In the genomic region with DNA sequence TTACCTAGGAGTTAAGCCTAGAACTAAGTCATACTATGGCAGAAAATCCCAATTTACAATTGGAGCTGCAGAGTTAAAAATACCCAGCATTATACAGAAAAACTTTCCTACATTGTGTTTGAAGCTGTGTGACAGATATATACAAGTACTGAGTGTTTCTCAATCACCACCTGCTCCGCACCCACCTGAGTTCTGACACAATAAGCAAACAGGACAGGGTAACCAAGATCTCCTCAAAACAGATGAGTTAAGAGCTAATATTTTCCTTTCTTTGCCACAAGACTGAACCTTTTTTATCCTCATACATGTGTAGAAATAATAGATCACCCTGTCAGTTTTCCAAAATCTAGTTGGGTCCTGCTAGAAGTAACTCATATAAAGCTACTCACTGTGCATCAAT, we compare ENCODE assay signal across 13 cellular contexts.
DNase-seq lines count a peak whose midpoint lies in the region; ATAC-seq and TF ChIP-seq lines count a peak whose summit lies in the region.
"Had no signal": no experiment of that assay in that cellular context is flagged by ENCODE, and none has a peak within 500 bp of the region (broad histone marks: within the 10 kb centered on the region; RNA-seq: fewer than 3 reads in every experiment).

No MANE protein-coding gene starts in this region.

- peak; percentile 63 for ATAC-seq in left lung
- ATAC-seq in lower lobe of right lung = peak; percentile 62 to 79
- no peak for ATAC-seq in psoas muscle
- ATAC-seq: CD8-positive, alpha-beta T cell had no signal

- H3K4me3 ChIP-seq in left ventricle myocardium inferior (no peak overlapping the region), left lung (no peak overlapping the region), lower lobe of right lung (no peak overlapping the region), psoas muscle (no peak overlapping the region)
- H3K4me3 ChIP-seq: BLaER1 treated with 17β-estradiol and CSF1 and Interleukin-3, amounts not matched to agents 10 nM and 100 nM; GM23248; HAP-1 had no signal

- intact Hi-C loops in left ventricle myocardium inferior (cut with micrococcal nuclease) = no loop called here
- intact Hi-C loops in cardiac septum (cut with DNase I) = no loop called here
- intact Hi-C loops in left lung (cut with DNase I) = no loop called here
- intact Hi-C loops in lower lobe of right lung (cut with DNase I) = no loop called here
- intact Hi-C loops in psoas muscle (cut with DNase I) = no loop called here

- 95 to 100% (median 97%) methylated on average over 1 of the region's 1 CpG for WGBS in psoas muscle, 3 donors

- TF ChIP-seq CTCF in left ventricle myocardium inferior (IDR thresholded peaks at IDR 0.05; ENCODE audit: borderline replicate concordance) (no peak), left lung (IDR thresholded peaks at IDR 0.05) (no peak), lower lobe of right lung (IDR thresholded peaks at IDR 0.05) (no peak), psoas muscle (IDR thresholded peaks at IDR 0.05) (no peak)

- no peaks in the 10 kb centered on the region for H3K27me3 ChIP-seq in left ventricle myocardium inferior (ENCODE audit: low read depth)
- no peaks in the 10 kb centered on the region for H3K27me3 ChIP-seq in left lung
- no peaks in the 10 kb centered on the region for H3K27me3 ChIP-seq in lower lobe of right lung (ENCODE audit: low read depth)
- no peaks in the 10 kb centered on the region for H3K27me3 ChIP-seq in psoas muscle (ENCODE audit: insufficient read depth in 3 of 3, low read length in 2 of 3)
- H3K27me3 ChIP-seq: BLaER1 treated with 17β-estradiol and CSF1 and Interleukin-3, amounts not matched to agents 10 nM and 100 nM had no signal

- H3K4me1 ChIP-seq in left ventricle myocardium inferior (peaks cover 64% of the 10 kb centered on the region), left lung (peaks cover 3 to 24% of the 10 kb centered on the region in 2 donors), lower lobe of right lung (peaks cover 51% of the 10 kb centered on the region), psoas muscle (peaks cover 5% of the 10 kb centered on the region)

- H3K27ac ChIP-seq in left ventricle myocardium inferior (replicated peaks) = peak overlapping the region; percentile 54
- H3K27ac ChIP-seq in left lung = no peak overlapping the region
- peak overlapping the region; percentile 44 for H3K27ac ChIP-seq in lower lobe of right lung
- no peak overlapping the region for H3K27ac ChIP-seq in psoas muscle
- H3K27ac ChIP-seq: BLaER1 treated with 17β-estradiol and CSF1 and Interleukin-3, amounts not matched to agents 10 nM and 100 nM; GM23248 had no signal

- H3K9me3 ChIP-seq in left ventricle myocardium inferior (replicated peaks) = no peaks in the 10 kb centered on the region
- no peaks in the 10 kb centered on the region for H3K9me3 ChIP-seq in left lung
- no peaks in the 10 kb centered on the region for H3K9me3 ChIP-seq in lower lobe of right lung
- no peaks in the 10 kb centered on the region for H3K9me3 ChIP-seq in psoas muscle
- H3K9me3 ChIP-seq: BLaER1 treated with 17β-estradiol and CSF1 and Interleukin-3, amounts not matched to agents 10 nM and 100 nM; HAP-1 had no signal

- no peak for DNase-seq in left ventricle myocardium inferior
- DNase-seq in cardiac septum (ENCODE audit: low spot score) = no peak
- DNase-seq in left lung = no peak
- no peak for DNase-seq in lower lobe of right lung
- DNase-seq in psoas muscle = no peak
- no peak for DNase-seq in SHP77 (lab: John Stamatoyannopoulos, UW)
- DNase-seq in DMS79 (lab: John Stamatoyannopoulos, UW) = no peak
- DNase-seq: Calu3; CD8-positive, alpha-beta T cell; GDM1; GM23248 had no signal

- H3K36me3 ChIP-seq in left ventricle myocardium inferior (no peaks in the 10 kb centered on the region), left lung (no peaks in the 10 kb centered on the region), lower lobe of right lung (no peaks in the 10 kb centered on the region), psoas muscle (ENCODE audit: insufficient read depth in 1 of 2, low read depth in 1 of 2) (no peaks in the 10 kb centered on the region)
- H3K36me3 ChIP-seq: HAP-1 had no signal

Comparison
In these comparisons a context has a peak if more than half of its experiments do, and no peak if none do; other contexts are left out.
1. H3K27ac ChIP-seq: peak in left ventricle myocardium inferior (single experiment) and lower lobe of right lung (single experiment); none in left lung (0 of 2) and psoas muscle (single experiment).
2. ATAC-seq: peak in left lung (single experiment) and lower lobe of right lung (2 of 2); none in psoas muscle (0 of 4).